ENCODE assay signal across 1 cellular context in the genomic region with DNA sequence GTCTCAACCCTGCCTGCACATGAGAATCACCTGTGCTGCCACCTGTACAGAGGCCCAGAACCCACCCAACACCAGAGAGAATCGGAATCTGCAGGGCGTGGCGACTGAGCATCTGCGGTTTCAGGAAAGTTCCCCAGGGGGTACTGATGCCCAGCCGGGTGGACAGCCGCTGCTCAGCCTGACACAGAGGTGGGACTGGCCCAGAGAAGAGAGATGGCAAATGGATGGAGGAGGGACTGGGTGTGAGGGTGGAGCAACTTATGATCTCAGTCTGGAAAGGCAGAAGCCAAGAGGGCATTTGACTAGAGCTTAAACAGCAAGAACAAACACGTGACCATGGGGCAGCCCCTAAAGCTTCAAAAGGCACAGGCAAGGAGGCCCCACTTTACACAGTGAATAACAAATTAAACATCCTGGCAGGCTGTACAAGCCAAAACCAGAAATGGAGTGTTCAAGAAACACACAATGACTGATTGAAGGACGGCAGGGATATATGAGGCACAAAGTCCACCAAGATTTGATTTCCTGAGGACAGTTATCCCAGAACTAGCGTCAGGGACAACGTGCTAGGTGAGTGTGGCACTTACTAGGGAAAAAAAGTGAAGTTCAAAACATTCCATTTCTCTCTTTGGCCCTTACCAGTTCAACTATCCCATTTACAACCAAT.
A peak's percentile ranks its signal among the peaks of the same experiment; 100 is the strongest.
TF ChIP-seq lines count a peak whose summit lies in the region.

No MANE protein-coding gene starts in this region.

TF ChIP-seq in HepG2, 621 proteins besides CTCF, POLR2A, EP300 and RAD21 (continued from another document and continues in another):
- TF ChIP-seq, protein P1, sequence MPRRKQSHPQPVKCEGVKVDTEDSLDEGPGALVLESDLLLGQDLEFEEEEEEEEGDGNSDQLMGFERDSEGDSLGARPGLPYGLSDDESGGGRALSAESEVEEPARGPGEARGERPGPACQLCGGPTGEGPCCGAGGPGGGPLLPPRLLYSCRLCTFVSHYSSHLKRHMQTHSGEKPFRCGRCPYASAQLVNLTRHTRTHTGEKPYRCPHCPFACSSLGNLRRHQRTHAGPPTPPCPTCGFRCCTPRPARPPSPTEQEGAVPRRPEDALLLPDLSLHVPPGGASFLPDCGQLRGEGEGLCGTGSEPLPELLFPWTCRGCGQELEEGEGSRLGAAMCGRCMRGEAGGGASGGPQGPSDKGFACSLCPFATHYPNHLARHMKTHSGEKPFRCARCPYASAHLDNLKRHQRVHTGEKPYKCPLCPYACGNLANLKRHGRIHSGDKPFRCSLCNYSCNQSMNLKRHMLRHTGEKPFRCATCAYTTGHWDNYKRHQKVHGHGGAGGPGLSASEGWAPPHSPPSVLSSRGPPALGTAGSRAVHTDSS (CRISPR knock-in tag; conservative IDR thresholded peaks at IDR 0.05) = no peak
- TF ChIP-seq ZNF577 (CRISPR knock-in tag; IDR thresholded peaks at IDR 0.05; ENCODE audit: borderline replicate concordance, low read depth) (no peak), ZNF816 (CRISPR knock-in tag; IDR thresholded peaks at IDR 0.05; ENCODE audit: borderline replicate concordance) (no peak), ZNF354B (CRISPR knock-in tag; IDR thresholded peaks at IDR 0.05) (no peak), ZNF33B (CRISPR knock-in tag; IDR thresholded peaks at IDR 0.05) (no peak), CENPT (CRISPR knock-in tag; IDR thresholded peaks at IDR 0.05; ENCODE audit: low read depth) (no peak), ARID2 (CRISPR knock-in tag; IDR thresholded peaks at IDR 0.05; ENCODE audit: borderline replicate concordance) (no peak), HOXD1 (CRISPR knock-in tag; IDR thresholded peaks at IDR 0.05) (no peak), PRMT3 (CRISPR knock-in tag; IDR thresholded peaks at IDR 0.05; ENCODE audit: borderline replicate concordance, low read depth) (no peak), KLF13 (CRISPR knock-in tag; IDR thresholded peaks at IDR 0.05) (no peak), MBD4 (IDR thresholded peaks at IDR 0.05; ENCODE audit: borderline replicate concordance, low read length) (no peak), RORA (CRISPR knock-in tag; IDR thresholded peaks at IDR 0.05) (no peak), MXI1 (IDR thresholded peaks at IDR 0.05; ENCODE audit: borderline replicate concordance, low read depth, low read length) (peak; percentile 52; the same call in 1 of the 3 replicates), ZFP62 (CRISPR knock-in tag; IDR thresholded peaks at IDR 0.05) (no peak), EZH2 (conservative IDR thresholded peaks at IDR 0.05; ENCODE audit: low read depth, low read length) (no peak), ZNF260 (CRISPR knock-in tag; IDR thresholded peaks at IDR 0.05; ENCODE audit: borderline replicate concordance, low read depth) (no peak), PAWR (CRISPR knock-in tag; IDR thresholded peaks at IDR 0.05; ENCODE audit: borderline replicate concordance) (no peak), KDM2A (CRISPR knock-in tag; IDR thresholded peaks at IDR 0.05; ENCODE audit: borderline replicate concordance, low read depth) (peak; percentile 30; the same call in 1 of the 2 replicates), FOXM1 (CRISPR knock-in tag; IDR thresholded peaks at IDR 0.05) (no peak), FOSL2 (CRISPR knock-in tag; IDR thresholded peaks at IDR 0.05) (peak; percentile 91), ZNF225 (CRISPR knock-in tag; IDR thresholded peaks at IDR 0.05) (no peak), ZNF296 (CRISPR knock-in tag; conservative IDR thresholded peaks at IDR 0.05) (no peak), KDM6A (CRISPR knock-in tag; IDR thresholded peaks at IDR 0.05; ENCODE audit: low read depth) (0 out of 2 replicates have a peak, but pooled peaks have one; percentile 60), AGO1 (IDR thresholded peaks at IDR 0.05; ENCODE audit: low read depth, low read length, poor library complexity, severe bottlenecking) (no peak), MED8 (CRISPR knock-in tag; IDR thresholded peaks at IDR 0.05; ENCODE audit: insufficient replicate concordance) (no peak), ZNF382 (CRISPR knock-in tag; IDR thresholded peaks at IDR 0.05; ENCODE audit: borderline replicate concordance) (no peak), ZFP36 (IDR thresholded peaks at IDR 0.05; ENCODE audit: borderline replicate concordance, low read depth, low read length, partially characterized antibody) (no peak), ZSCAN20 (CRISPR knock-in tag; IDR thresholded peaks at IDR 0.05; ENCODE audit: borderline replicate concordance) (no peak), ZNF121 (CRISPR knock-in tag; IDR thresholded peaks at IDR 0.05) (no peak)
- TF ChIP-seq, protein P2, sequence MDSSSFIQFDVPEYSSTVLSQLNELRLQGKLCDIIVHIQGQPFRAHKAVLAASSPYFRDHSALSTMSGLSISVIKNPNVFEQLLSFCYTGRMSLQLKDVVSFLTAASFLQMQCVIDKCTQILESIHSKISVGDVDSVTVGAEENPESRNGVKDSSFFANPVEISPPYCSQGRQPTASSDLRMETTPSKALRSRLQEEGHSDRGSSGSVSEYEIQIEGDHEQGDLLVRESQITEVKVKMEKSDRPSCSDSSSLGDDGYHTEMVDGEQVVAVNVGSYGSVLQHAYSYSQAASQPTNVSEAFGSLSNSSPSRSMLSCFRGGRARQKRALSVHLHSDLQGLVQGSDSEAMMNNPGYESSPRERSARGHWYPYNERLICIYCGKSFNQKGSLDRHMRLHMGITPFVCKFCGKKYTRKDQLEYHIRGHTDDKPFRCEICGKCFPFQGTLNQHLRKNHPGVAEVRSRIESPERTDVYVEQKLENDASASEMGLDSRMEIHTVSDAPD (CRISPR knock-in tag; IDR thresholded peaks at IDR 0.05) = no peak
- TF ChIP-seq, protein P3, sequence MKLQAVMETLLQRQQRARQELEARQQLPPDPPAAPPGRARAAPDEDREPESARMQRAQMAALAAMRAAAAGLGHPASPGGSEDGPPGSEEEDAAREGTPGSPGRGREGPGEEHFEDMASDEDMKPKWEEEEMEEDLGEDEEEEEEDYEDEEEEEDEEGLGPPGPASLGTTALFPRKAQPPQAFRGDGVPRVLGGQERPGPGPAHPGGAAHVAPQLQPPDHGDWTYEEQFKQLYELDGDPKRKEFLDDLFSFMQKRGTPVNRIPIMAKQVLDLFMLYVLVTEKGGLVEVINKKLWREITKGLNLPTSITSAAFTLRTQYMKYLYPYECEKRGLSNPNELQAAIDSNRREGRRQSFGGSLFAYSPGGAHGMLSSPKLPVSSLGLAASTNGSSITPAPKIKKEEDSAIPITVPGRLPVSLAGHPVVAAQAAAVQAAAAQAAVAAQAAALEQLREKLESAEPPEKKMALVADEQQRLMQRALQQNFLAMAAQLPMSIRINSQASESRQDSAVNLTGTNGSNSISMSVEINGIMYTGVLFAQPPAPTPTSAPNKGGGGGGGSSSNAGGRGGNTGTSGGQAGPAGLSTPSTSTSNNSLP (IDR thresholded peaks at IDR 0.05; ENCODE audit: low read depth, low read length) = peak; percentile 79
- TF ChIP-seq, protein P4, sequence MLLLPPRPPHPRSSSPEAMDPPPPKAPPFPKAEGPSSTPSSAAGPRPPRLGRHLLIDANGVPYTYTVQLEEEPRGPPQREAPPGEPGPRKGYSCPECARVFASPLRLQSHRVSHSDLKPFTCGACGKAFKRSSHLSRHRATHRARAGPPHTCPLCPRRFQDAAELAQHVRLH (CRISPR knock-in tag; IDR thresholded peaks at IDR 0.05; ENCODE audit: borderline replicate concordance, low read depth) = no peak
- TF ChIP-seq, protein P5, sequence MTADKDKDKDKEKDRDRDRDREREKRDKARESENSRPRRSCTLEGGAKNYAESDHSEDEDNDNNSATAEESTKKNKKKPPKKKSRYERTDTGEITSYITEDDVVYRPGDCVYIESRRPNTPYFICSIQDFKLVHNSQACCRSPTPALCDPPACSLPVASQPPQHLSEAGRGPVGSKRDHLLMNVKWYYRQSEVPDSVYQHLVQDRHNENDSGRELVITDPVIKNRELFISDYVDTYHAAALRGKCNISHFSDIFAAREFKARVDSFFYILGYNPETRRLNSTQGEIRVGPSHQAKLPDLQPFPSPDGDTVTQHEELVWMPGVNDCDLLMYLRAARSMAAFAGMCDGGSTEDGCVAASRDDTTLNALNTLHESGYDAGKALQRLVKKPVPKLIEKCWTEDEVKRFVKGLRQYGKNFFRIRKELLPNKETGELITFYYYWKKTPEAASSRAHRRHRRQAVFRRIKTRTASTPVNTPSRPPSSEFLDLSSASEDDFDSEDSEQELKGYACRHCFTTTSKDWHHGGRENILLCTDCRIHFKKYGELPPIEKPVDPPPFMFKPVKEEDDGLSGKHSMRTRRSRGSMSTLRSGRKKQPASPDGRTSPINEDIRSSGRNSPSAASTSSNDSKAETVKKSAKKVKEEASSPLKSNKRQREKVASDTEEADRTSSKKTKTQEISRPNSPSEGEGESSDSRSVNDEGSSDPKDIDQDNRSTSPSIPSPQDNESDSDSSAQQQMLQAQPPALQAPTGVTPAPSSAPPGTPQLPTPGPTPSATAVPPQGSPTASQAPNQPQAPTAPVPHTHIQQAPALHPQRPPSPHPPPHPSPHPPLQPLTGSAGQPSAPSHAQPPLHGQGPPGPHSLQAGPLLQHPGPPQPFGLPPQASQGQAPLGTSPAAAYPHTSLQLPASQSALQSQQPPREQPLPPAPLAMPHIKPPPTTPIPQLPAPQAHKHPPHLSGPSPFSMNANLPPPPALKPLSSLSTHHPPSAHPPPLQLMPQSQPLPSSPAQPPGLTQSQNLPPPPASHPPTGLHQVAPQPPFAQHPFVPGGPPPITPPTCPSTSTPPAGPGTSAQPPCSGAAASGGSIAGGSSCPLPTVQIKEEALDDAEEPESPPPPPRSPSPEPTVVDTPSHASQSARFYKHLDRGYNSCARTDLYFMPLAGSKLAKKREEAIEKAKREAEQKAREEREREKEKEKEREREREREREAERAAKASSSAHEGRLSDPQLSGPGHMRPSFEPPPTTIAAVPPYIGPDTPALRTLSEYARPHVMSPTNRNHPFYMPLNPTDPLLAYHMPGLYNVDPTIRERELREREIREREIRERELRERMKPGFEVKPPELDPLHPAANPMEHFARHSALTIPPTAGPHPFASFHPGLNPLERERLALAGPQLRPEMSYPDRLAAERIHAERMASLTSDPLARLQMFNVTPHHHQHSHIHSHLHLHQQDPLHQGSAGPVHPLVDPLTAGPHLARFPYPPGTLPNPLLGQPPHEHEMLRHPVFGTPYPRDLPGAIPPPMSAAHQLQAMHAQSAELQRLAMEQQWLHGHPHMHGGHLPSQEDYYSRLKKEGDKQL (CRISPR knock-in tag; IDR thresholded peaks at IDR 0.05; ENCODE audit: low read depth) = peak; percentile 17; the same call in 1 of the 2 replicates
- TF ChIP-seq, protein P6, sequence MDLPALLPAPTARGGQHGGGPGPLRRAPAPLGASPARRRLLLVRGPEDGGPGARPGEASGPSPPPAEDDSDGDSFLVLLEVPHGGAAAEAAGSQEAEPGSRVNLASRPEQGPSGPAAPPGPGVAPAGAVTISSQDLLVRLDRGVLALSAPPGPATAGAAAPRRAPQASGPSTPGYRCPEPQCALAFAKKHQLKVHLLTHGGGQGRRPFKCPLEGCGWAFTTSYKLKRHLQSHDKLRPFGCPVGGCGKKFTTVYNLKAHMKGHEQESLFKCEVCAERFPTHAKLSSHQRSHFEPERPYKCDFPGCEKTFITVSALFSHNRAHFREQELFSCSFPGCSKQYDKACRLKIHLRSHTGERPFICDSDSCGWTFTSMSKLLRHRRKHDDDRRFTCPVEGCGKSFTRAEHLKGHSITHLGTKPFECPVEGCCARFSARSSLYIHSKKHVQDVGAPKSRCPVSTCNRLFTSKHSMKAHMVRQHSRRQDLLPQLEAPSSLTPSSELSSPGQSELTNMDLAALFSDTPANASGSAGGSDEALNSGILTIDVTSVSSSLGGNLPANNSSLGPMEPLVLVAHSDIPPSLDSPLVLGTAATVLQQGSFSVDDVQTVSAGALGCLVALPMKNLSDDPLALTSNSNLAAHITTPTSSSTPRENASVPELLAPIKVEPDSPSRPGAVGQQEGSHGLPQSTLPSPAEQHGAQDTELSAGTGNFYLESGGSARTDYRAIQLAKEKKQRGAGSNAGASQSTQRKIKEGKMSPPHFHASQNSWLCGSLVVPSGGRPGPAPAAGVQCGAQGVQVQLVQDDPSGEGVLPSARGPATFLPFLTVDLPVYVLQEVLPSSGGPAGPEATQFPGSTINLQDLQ (CRISPR knock-in tag; IDR thresholded peaks at IDR 0.05) = no peak
- TF ChIP-seq, protein P7, sequence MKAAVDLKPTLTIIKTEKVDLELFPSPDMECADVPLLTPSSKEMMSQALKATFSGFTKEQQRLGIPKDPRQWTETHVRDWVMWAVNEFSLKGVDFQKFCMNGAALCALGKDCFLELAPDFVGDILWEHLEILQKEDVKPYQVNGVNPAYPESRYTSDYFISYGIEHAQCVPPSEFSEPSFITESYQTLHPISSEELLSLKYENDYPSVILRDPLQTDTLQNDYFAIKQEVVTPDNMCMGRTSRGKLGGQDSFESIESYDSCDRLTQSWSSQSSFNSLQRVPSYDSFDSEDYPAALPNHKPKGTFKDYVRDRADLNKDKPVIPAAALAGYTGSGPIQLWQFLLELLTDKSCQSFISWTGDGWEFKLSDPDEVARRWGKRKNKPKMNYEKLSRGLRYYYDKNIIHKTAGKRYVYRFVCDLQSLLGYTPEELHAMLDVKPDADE (CRISPR knock-in tag; IDR thresholded peaks at IDR 0.05) = no peak
- TF ChIP-seq, protein P8, sequence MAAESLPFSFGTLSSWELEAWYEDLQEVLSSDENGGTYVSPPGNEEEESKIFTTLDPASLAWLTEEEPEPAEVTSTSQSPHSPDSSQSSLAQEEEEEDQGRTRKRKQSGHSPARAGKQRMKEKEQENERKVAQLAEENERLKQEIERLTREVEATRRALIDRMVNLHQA (CRISPR knock-in tag; IDR thresholded peaks at IDR 0.05) = no peak
- TF ChIP-seq, protein P9, sequence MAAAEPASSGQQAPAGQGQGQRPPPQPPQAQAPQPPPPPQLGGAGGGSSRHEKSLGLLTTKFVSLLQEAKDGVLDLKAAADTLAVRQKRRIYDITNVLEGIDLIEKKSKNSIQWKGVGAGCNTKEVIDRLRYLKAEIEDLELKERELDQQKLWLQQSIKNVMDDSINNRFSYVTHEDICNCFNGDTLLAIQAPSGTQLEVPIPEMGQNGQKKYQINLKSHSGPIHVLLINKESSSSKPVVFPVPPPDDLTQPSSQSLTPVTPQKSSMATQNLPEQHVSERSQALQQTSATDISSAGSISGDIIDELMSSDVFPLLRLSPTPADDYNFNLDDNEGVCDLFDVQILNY (CRISPR knock-in tag; conservative IDR thresholded peaks at IDR 0.05) = no peak
- TF ChIP-seq, protein P10, sequence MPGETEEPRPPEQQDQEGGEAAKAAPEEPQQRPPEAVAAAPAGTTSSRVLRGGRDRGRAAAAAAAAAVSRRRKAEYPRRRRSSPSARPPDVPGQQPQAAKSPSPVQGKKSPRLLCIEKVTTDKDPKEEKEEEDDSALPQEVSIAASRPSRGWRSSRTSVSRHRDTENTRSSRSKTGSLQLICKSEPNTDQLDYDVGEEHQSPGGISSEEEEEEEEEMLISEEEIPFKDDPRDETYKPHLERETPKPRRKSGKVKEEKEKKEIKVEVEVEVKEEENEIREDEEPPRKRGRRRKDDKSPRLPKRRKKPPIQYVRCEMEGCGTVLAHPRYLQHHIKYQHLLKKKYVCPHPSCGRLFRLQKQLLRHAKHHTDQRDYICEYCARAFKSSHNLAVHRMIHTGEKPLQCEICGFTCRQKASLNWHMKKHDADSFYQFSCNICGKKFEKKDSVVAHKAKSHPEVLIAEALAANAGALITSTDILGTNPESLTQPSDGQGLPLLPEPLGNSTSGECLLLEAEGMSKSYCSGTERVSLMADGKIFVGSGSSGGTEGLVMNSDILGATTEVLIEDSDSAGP (CRISPR knock-in tag; IDR thresholded peaks at IDR 0.05; ENCODE audit: borderline replicate concordance) = no peak; the same call in 1 of the 2 replicates
